34 cellular contexts compared by ENCODE assay signal in genomic region chr18:30860741-30861140, GRCh38.
"Had no signal": no experiment of that assay in that cellular context is flagged by ENCODE, and none has a peak within 500 bp of the region (broad histone marks: within the 10 kb centered on the region; RNA-seq: fewer than 3 reads in every experiment).

No MANE protein-coding gene starts in this region.

- H3K36me3 ChIP-seq: adrenal gland, ascending aorta, brain microvascular endothelial cell, breast epithelium, cardiac muscle cell had no signal

- DNase-seq: activated effector memory CD4-positive, alpha-beta T cell treated with anti-CD3 and anti-CD28 coated beads, Interleukin-2, amount 50 U/mL, for 16 hours; activated effector memory CD4-positive, alpha-beta T cell treated with Interleukin-2 at 50 U/mL for 16 hours; activated gamma-delta T cell; activated gamma-delta T cell treated with Interleukin-2 at 50 U/mL for 16 hours; activated naive CD4-positive, alpha-beta T cell; activated naive CD4-positive, alpha-beta T cell treated with anti-CD3 and anti-CD28 coated beads for 36 hours; activated naive CD4-positive, alpha-beta T cell treated with anti-CD3 and anti-CD28 coated beads, Interleukin-2, amount 10 ng/mL, durations not matched to agents 7 days and 5 days; activated naive CD4-positive, alpha-beta T cell treated with anti-CD3 and anti-CD28 coated beads, Interleukin-2, amount 50 U/mL, for 16 hours; activated naive CD4-positive, alpha-beta T cell treated with Interleukin-2 at 50 U/mL for 16 hours; activated naive CD8-positive, alpha-beta T cell treated with anti-CD3 and anti-CD28 coated beads for 36 hours; activated naive CD8-positive, alpha-beta T cell treated with anti-CD3 and anti-CD28 coated beads, Interleukin-2, amount 10 ng/mL, durations not matched to agents 7 days and 5 days; activated naive CD8-positive, alpha-beta T cell treated with anti-CD3 and anti-CD28 coated beads, Interleukin-2, amount 50 U/mL, for 24 hours; activated T-cell treated with anti-CD3 and anti-CD28 coated beads, Interleukin-2, amount 50 U/mL, for 1 hour; activated T-cell treated with anti-CD3 and anti-CD28 coated beads, Interleukin-2, amount 50 U/mL, for 24 hours; activated T-cell treated with anti-CD3 and anti-CD28 coated beads, Interleukin-2, amount 50 U/mL, for 4 hours; activated T-cell treated with anti-CD3 and anti-CD28 coated beads, Interleukin-2, amount 50 U/mL, for 48 hours; activated T-cell treated with anti-CD3 and anti-CD28 coated beads, Interleukin-2, amount 50 U/mL, for 72 hours; adrenal gland; amniotic stem cell; amygdala; anterior cingulate cortex; aorta; body of pancreas; brain microvascular endothelial cell; caudate nucleus; central memory CD4-positive, alpha-beta T cell; cerebellar nuclear complex had no signal

- H3K9me3 ChIP-seq: adrenal gland, ascending aorta, body of pancreas, breast epithelium had no signal

- FAIRE-seq: astrocyte, bronchial epithelial cell had no signal

- H3K27me3 ChIP-seq: adrenal gland, ascending aorta, body of pancreas, brain microvascular endothelial cell, breast epithelium, cardiac muscle cell had no signal

- H3K4me1 ChIP-seq: adrenal gland, ascending aorta, body of pancreas, breast epithelium had no signal

- ATAC-seq: activated naive CD4-positive, alpha-beta T cell treated with anti-CD3 and anti-CD28 coated beads, Interleukin-2, amount 50 U/mL, for 72 hours; activated naive CD8-positive, alpha-beta T cell treated with anti-CD3 and anti-CD28 coated beads, Interleukin-2, amount 50 U/mL, for 24 hours; activated T-cell treated with anti-CD3 and anti-CD28 coated beads, Interleukin-2, amount 50 U/mL, for 4 hours; activated T-cell treated with anti-CD3 and anti-CD28 coated beads, Interleukin-2, amount 50 U/mL, for 72 hours; activated T-helper 17 cell treated with anti-CD3 and anti-CD28 coated beads, Interleukin-2, amount 50 U/mL, for 72 hours; body of pancreas had no signal

- H3K4me3 ChIP-seq: adrenal gland, ascending aorta, body of pancreas, breast epithelium, cardiac muscle cell had no signal

- H3K27ac ChIP-seq: adrenal gland, ascending aorta, body of pancreas, brain microvascular endothelial cell, breast epithelium, cardiac muscle cell had no signal
